Comparison of ENCODE assay signal across 1 cellular context in the genomic region with DNA sequence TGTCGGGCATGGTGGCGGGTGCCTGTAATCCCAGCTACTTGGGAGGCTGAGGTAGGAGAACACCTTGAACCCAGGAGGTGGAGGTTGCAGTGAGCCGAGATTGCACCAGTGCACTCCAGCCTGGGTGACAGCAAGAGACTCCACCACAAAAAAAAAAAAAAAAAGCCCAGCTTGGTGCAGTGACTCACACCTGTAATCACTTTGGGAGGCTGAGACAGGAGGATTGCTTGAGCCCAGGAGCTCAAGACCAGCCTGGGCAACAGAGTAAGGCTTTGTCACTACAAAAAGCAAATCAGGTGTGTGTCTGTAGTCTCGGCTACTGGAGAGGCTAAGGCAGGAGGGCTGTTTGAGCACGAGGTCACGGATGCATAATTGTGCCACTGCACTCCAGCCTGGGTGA.
TF ChIP-seq lines count a peak whose summit lies in the region.

No MANE protein-coding gene starts in this region.

TF ChIP-seq in SK-N-SH treated with all-trans-retinoic acid at 6 μM for 48 hours, 23 proteins besides CTCF, POLR2A, EP300 and RAD21 (continued from another document):
- no peak for TF ChIP-seq ZFP3 (CRISPR knock-in tag; IDR thresholded peaks at IDR 0.05)
- TF ChIP-seq SNAI2 (CRISPR knock-in tag; IDR thresholded peaks at IDR 0.05) = no peak
- TF ChIP-seq, protein P1, sequence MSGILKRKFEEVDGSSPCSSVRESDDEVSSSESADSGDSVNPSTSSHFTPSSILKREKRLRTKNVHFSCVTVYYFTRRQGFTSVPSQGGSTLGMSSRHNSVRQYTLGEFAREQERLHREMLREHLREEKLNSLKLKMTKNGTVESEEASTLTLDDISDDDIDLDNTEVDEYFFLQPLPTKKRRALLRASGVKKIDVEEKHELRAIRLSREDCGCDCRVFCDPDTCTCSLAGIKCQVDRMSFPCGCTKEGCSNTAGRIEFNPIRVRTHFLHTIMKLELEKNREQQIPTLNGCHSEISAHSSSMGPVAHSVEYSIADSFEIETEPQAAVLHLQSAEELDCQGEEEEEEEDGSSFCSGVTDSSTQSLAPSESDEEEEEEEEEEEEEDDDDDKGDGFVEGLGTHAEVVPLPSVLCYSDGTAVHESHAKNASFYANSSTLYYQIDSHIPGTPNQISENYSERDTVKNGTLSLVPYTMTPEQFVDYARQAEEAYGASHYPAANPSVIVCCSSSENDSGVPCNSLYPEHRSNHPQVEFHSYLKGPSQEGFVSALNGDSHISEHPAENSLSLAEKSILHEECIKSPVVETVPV (CRISPR knock-in tag; IDR thresholded peaks at IDR 0.05) = no peak
- no peak for TF ChIP-seq ISL1 (CRISPR knock-in tag; IDR thresholded peaks at IDR 0.05)
- TF ChIP-seq RARB (CRISPR knock-in tag; IDR thresholded peaks at IDR 0.05) = no peak
- no peak for TF ChIP-seq ZNF565 (CRISPR knock-in tag; conservative IDR thresholded peaks at IDR 0.05; ENCODE audit: low read depth)
- TF ChIP-seq ZNF8 (CRISPR knock-in tag; IDR thresholded peaks at IDR 0.05) = no peak
- no peak for TF ChIP-seq ZC3H10 (CRISPR knock-in tag; IDR thresholded peaks at IDR 0.05)
- no peak for TF ChIP-seq ARNTL (CRISPR knock-in tag; IDR thresholded peaks at IDR 0.05; ENCODE audit: borderline replicate concordance, low read depth)
- TF ChIP-seq ESRRG (CRISPR knock-in tag; IDR thresholded peaks at IDR 0.05) = no peak
- TF ChIP-seq, protein P2, sequence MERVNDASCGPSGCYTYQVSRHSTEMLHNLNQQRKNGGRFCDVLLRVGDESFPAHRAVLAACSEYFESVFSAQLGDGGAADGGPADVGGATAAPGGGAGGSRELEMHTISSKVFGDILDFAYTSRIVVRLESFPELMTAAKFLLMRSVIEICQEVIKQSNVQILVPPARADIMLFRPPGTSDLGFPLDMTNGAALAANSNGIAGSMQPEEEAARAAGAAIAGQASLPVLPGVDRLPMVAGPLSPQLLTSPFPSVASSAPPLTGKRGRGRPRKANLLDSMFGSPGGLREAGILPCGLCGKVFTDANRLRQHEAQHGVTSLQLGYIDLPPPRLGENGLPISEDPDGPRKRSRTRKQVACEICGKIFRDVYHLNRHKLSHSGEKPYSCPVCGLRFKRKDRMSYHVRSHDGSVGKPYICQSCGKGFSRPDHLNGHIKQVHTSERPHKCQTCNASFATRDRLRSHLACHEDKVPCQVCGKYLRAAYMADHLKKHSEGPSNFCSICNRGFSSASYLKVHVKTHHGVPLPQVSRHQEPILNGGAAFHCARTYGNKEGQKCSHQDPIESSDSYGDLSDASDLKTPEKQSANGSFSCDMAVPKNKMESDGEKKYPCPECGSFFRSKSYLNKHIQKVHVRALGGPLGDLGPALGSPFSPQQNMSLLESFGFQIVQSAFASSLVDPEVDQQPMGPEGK (CRISPR knock-in tag; IDR thresholded peaks at IDR 0.05; ENCODE audit: borderline replicate concordance) = no peak
- TF ChIP-seq CSDC2 (CRISPR knock-in tag; IDR thresholded peaks at IDR 0.05) = no peak
- TF ChIP-seq PPARA (CRISPR knock-in tag; IDR thresholded peaks at IDR 0.05; ENCODE audit: borderline replicate concordance) = no peak
- TF ChIP-seq OSR1 (CRISPR knock-in tag; IDR thresholded peaks at IDR 0.05) = no peak
- no peak for TF ChIP-seq TCF4 (CRISPR knock-in tag; IDR thresholded peaks at IDR 0.05; ENCODE audit: borderline replicate concordance)
